In genomic region chr14:61894452-61895077, GRCh38 we compare ENCODE assay signal across 8 cellular contexts.
DNase-seq lines count a peak whose midpoint lies in the region; ATAC-seq and TF ChIP-seq lines count a peak whose summit lies in the region.

No MANE protein-coding gene starts in this region.

- H3K27ac ChIP-seq in cardiac muscle cell (no peak overlapping the region), RWPE1 (no peak overlapping the region), heart right ventricle (no peak overlapping the region)

- POLR2A ChIA-PET in RWPE1 (lab: Yijun Ruan, JAX; ENCODE audit: low non-redundant PET): no interaction called here

- no peak for ATAC-seq in Right ventricle myocardium inferior
- peak in 1 of 8 donors; percentile 65 for ATAC-seq in heart right ventricle
- no peak for ATAC-seq in GM21367 (IDR thresholded peaks at IDR 0.05; ENCODE audit: unreplicated experiment)

- H3K36me3 ChIP-seq in cardiac muscle cell (no peaks in the 10 kb centered on the region), heart right ventricle (no peaks in the 10 kb centered on the region)

- H3K27me3 Mint-ChIP-seq in activated naive CD4-positive, alpha-beta T cell treated with anti-CD3 and anti-CD28 coated beads for 36 hours (ENCODE audit: low read depth): no peaks in the 10 kb centered on the region

- CTCF ChIA-PET in RWPE1 (lab: Yijun Ruan, JAX): interaction anchor here (0.5 to 3.8 kb wide), 4 partner anchors 12 to 1316 kb away, joined by 3 to 30 read pairs (median 4); no protein-coding TSS in a partner anchor
- CTCF ChIA-PET in activated naive CD4-positive, alpha-beta T cell treated with anti-CD3 and anti-CD28 coated beads for 36 hours (lab: Charles Lee): interaction anchor here (0.6 to 3.9 kb wide), 21 partner anchors 8 to 779 kb away, joined by 3 to 43 read pairs (median 4); no protein-coding TSS in a partner anchor

- H3K4me3 ChIP-seq in cardiac muscle cell (no peak overlapping the region), heart right ventricle (no peak overlapping the region)

- intact Hi-C loops in Right ventricle myocardium inferior (cut with DNase I): loop anchor here (5.0 kb wide), 1 partner anchor 233 kb away; no protein-coding TSS in a partner anchor
- intact Hi-C loops in activated naive CD4-positive, alpha-beta T cell treated with anti-CD3 and anti-CD28 coated beads for 36 hours (cut with micrococcal nuclease): loop anchor here (1.0 to 10.0 kb wide), 2 partner anchors 233 to 1380 kb away; no protein-coding TSS in a partner anchor
- intact Hi-C loops in heart right ventricle (cut with DNase I): loop anchor here (2.0 to 10.0 kb wide), 4 partner anchors 230 to 234 kb away; no protein-coding TSS in a partner anchor

- no peaks in the 10 kb centered on the region for H3K9me3 Mint-ChIP-seq in activated naive CD4-positive, alpha-beta T cell treated with anti-CD3 and anti-CD28 coated beads for 36 hours

- WGBS in heart right ventricle, 2 donors: 41 to 45% methylated on average over 5 of the region's 5 CpGs

- no peak overlapping the region for H3K27ac Mint-ChIP-seq in activated naive CD4-positive, alpha-beta T cell treated with anti-CD3 and anti-CD28 coated beads for 36 hours

- H3K9me3 ChIP-seq in cardiac muscle cell (ENCODE audit: low read depth) (no peaks in the 10 kb centered on the region), heart right ventricle (no peaks in the 10 kb centered on the region)

- H3K4me3 Mint-ChIP-seq in activated naive CD4-positive, alpha-beta T cell treated with anti-CD3 and anti-CD28 coated beads for 36 hours: no peak overlapping the region

- H3K36me3 Mint-ChIP-seq in activated naive CD4-positive, alpha-beta T cell treated with anti-CD3 and anti-CD28 coated beads for 36 hours (ENCODE audit: low read depth): no peaks in the 10 kb centered on the region

- H3K4me1 ChIP-seq in cardiac muscle cell (ENCODE audit: low read depth): no peaks in the 10 kb centered on the region
- peaks cover 0 to 3% (median 0%) of the 10 kb centered on the region in 9 donors for H3K4me1 ChIP-seq in heart right ventricle

- peaks cover 14% of the 10 kb centered on the region for H3K4me1 Mint-ChIP-seq in activated naive CD4-positive, alpha-beta T cell treated with anti-CD3 and anti-CD28 coated beads for 36 hours (ENCODE audit: low read depth)

- H3K27me3 ChIP-seq in cardiac muscle cell (no peaks in the 10 kb centered on the region), heart right ventricle (peaks cover 0 to 19% (median 3%) of the 10 kb centered on the region in 7 donors)

- DNase-seq in cardiac muscle cell (ENCODE audit: low read depth in 1 of 2, low spot score in 1 of 2) (peak; percentile 80 to 88), Right ventricle myocardium inferior (ENCODE audit: missing footprints) (no peak), LHCN-M2 (ENCODE audit: low read depth) (peak; percentile 63), RWPE1 (ENCODE audit: low spot score) (peak; percentile 73), heart right ventricle (peak; percentile 24 to 48), retina (peak; percentile 56)
- DNase-seq in activated naive CD4-positive, alpha-beta T cell treated with anti-CD3 and anti-CD28 coated beads for 36 hours: peak; percentile 82

- TF ChIP-seq CTCF in cardiac muscle cell (IDR thresholded peaks at IDR 0.05; ENCODE audit: low read depth, low read length) (peak; percentile 86), RWPE1 (conservative IDR thresholded peaks at IDR 0.05; ENCODE audit: low read depth) (peak; percentile 77), heart right ventricle (IDR thresholded peaks at IDR 0.05) (peak in 8 of 9 donors; percentile 29 to 71 (median 61))
